14 cellular contexts compared by ENCODE assay signal in the genomic region with DNA sequence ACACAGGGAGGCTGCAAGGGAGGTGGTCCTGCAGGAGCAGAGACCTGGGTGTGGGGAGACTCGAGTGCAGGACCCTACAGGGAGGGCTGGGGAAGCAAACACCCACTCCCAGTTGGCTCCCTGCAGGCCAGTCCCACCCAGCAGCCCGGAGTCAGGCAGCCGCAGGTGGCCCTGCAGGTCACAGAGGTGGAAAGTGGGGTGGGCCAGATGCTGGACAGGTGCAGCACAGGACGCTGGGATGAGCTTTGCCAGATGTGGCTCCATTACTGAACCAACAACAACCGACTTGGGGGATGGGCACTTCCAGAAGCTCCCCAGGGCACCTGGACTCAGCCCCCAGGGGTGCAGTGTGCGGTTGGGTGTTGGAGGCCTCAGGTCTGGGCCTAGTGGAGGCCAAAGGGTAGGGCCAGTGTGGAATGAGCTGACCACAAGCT. TPM values are rescaled to one million over a fixed set of nuclear protein-coding genes. Genes with fewer than 3 reads are reported as not detected.
"Had no signal": no experiment of that assay in that cellular context is flagged by ENCODE, and none has a peak within 500 bp of the region (broad histone marks: within the 10 kb centered on the region; RNA-seq: fewer than 3 reads in every experiment).

No MANE protein-coding gene starts in this region.

- H3K27me3 ChIP-seq: body of pancreas, vagina had no signal

- ATAC-seq: body of pancreas; psoas muscle; stimulated activated effector memory CD8-positive, alpha-beta T cell treated with anti-CD3 and anti-CD28 coated beads, Interleukin-12 subunit alpha, Interleukin-12 subunit beta, amount 100 ng/mL, for 72 hours; T-cell had no signal

- H3K4me1 ChIP-seq: body of pancreas, esophagus muscularis mucosa, psoas muscle, tibial nerve, vagina had no signal

- H3K9me3 ChIP-seq: body of pancreas, esophagus muscularis mucosa, psoas muscle, tibial nerve, vagina had no signal

- H3K4me3 ChIP-seq: body of pancreas, coronary artery, esophagus muscularis mucosa, psoas muscle, tibial nerve, vagina had no signal

- H3K27ac ChIP-seq: body of pancreas, coronary artery, esophagus muscularis mucosa, psoas muscle, tibial nerve, vagina had no signal

- H3K36me3 ChIP-seq: esophagus muscularis mucosa, tibial nerve, vagina had no signal

- DNase-seq: activated CD4-positive, alpha-beta T cell treated with anti-CD3 and anti-CD28 coated beads, Interleukin-2, amount 10 ng/mL, durations not matched to agents 7 days and 5 days; amniotic stem cell; central memory CD4-positive, alpha-beta T cell; psoas muscle; T-cell; T-helper 9 cell had no signal

RNA-seq across cellular contexts. Expression of a gene that starts 26.6 kb away (rescaled TPM):
- total RNA-seq: activated CD4-positive, alpha-beta T cell treated with anti-CD3 and anti-CD28 coated beads, Interleukin-2, amount 10 ng/mL, durations not matched to agents 7 days and 5 days; esophagus muscularis mucosa; glomerular endothelial cell; omental fat pad; psoas muscle; tibial nerve; vagina had no signal

RNA-seq across cellular contexts. Expression of a gene that starts 30.2 kb away (rescaled TPM):
- total RNA-seq: activated CD4-positive, alpha-beta T cell treated with anti-CD3 and anti-CD28 coated beads, Interleukin-2, amount 10 ng/mL, durations not matched to agents 7 days and 5 days; body of pancreas; esophagus muscularis mucosa; glomerular endothelial cell; omental fat pad; psoas muscle; T-cell; tibial nerve; vagina had no signal
- polyA plus RNA-seq: psoas muscle had no signal

RNA-seq across cellular contexts. Expression of a gene that starts 53.4 kb away (rescaled TPM):
- total RNA-seq: esophagus muscularis mucosa, psoas muscle, vagina had no signal
- polyA plus RNA-seq: psoas muscle had no signal
